Comparison of ENCODE assay signal across 12 cellular contexts in genomic region chr5:215256-215655, GRCh38. TPM values are rescaled to one million over a fixed set of nuclear protein-coding genes. Genes with fewer than 3 reads are reported as not detected.
DNase-seq lines count a peak whose midpoint lies in the region; ATAC-seq lines count a peak whose summit lies in the region.
"Not testable (repeated sequence)": the region's sequence is repeated elsewhere in the genome, so short reads cannot be mapped to it uniquely, and the experiment has no call there.
"Had no signal": no experiment of that assay in that cellular context is flagged by ENCODE, and none has a peak within 500 bp of the region (broad histone marks: within the 10 kb centered on the region; RNA-seq: fewer than 3 reads in every experiment).

No MANE protein-coding gene starts in this region.

- CTCF ChIA-PET in T-cell (lab: Charles Lee), result not testable (repeated sequence)

- H3K36me3 ChIP-seq in BLaER1, result not testable (repeated sequence)

- H3K4me3 Mint-ChIP-seq in T-cell, result peak overlapping the region; percentile 34 to 49 (median 41)
- peak overlapping the region; percentile 66 for H3K4me3 Mint-ChIP-seq in activated T-cell treated with anti-CD3 and anti-CD28 coated beads, Interleukin-2, amount 50 U/mL, for 4 hours
- H3K4me3 Mint-ChIP-seq in natural killer cell treated with Interleukin-12 subunit alpha and Interleukin-12 subunit beta and Interleukin-15 and Interleukin-18, amount 100 ng/mL, for 72 hours, result peak overlapping the region; percentile 34
- H3K4me3 Mint-ChIP-seq in stimulated activated memory B cell treated with anti-CD40 and anti-IgM and Interleukin-4, amounts not matched to agents 10 μg/mL and 1 μg/mL and 100 μg/mL, for 72 hours, result peak overlapping the region; percentile 23

- H3K4me3 ChIP-seq in BLaER1, result peak overlapping the region; percentile 52; the same call in 1 of the 2 replicates

- peaks cover 33 to 42% (median 38%) of the 10 kb centered on the region in 3 donors for H3K4me1 Mint-ChIP-seq in T-cell
- peaks cover 36% of the 10 kb centered on the region for H3K4me1 Mint-ChIP-seq in activated T-cell treated with anti-CD3 and anti-CD28 coated beads, Interleukin-2, amount 50 U/mL, for 4 hours (ENCODE audit: low read depth)
- H3K4me1 Mint-ChIP-seq in natural killer cell treated with Interleukin-12 subunit alpha and Interleukin-12 subunit beta and Interleukin-15 and Interleukin-18, amount 100 ng/mL, for 72 hours (ENCODE audit: low read depth in 2 of 2), result peaks cover 27% of the 10 kb centered on the region in 2 donors
- peaks cover 57% of the 10 kb centered on the region for H3K4me1 Mint-ChIP-seq in stimulated activated memory B cell treated with anti-CD40 and anti-IgM and Interleukin-4, amounts not matched to agents 10 μg/mL and 1 μg/mL and 100 μg/mL, for 72 hours

- not testable (repeated sequence) for DNase-seq in T-cell; activated T-cell treated with anti-CD3 and anti-CD28 coated beads, Interleukin-2, amount 50 U/mL, for 4 hours; natural killer cell treated with Interleukin-12 subunit alpha and Interleukin-12 subunit beta and Interleukin-15 and Interleukin-18, amount 100 ng/mL, for 72 hours (ENCODE audit: low spot score)
- DNase-seq in amniotic epithelial cell (ENCODE audit: low read depth), result peak; percentile 55
- peak; percentile 23 for DNase-seq in fibroblast of peridontal ligament (ENCODE audit: extremely low read depth)

- peaks cover 20% of the 10 kb centered on the region for H3K36me3 Mint-ChIP-seq in T-cell
- H3K36me3 Mint-ChIP-seq in activated T-cell treated with anti-CD3 and anti-CD28 coated beads, Interleukin-2, amount 50 U/mL, for 4 hours (ENCODE audit: insufficient read depth), result peaks cover 17% of the 10 kb centered on the region
- not testable (repeated sequence) for H3K36me3 Mint-ChIP-seq in natural killer cell treated with Interleukin-12 subunit alpha and Interleukin-12 subunit beta and Interleukin-15 and Interleukin-18, amount 100 ng/mL, for 72 hours
- H3K36me3 Mint-ChIP-seq in stimulated activated memory B cell treated with anti-CD40 and anti-IgM and Interleukin-4, amounts not matched to agents 10 μg/mL and 1 μg/mL and 100 μg/mL, for 72 hours, result peaks cover 20% of the 10 kb centered on the region

- H3K27me3 ChIP-seq in BLaER1, result not testable (repeated sequence)

- H3K27me3 Mint-ChIP-seq in T-cell; activated T-cell treated with anti-CD3 and anti-CD28 coated beads, Interleukin-2, amount 50 U/mL, for 4 hours (ENCODE audit: low read depth); natural killer cell treated with Interleukin-12 subunit alpha and Interleukin-12 subunit beta and Interleukin-15 and Interleukin-18, amount 100 ng/mL, for 72 hours; stimulated activated memory B cell treated with anti-CD40 and anti-IgM and Interleukin-4, amounts not matched to agents 10 μg/mL and 1 μg/mL and 100 μg/mL, for 72 hours: not testable (repeated sequence)

- ATAC-seq in HG02610 (IDR thresholded peaks at IDR 0.05; ENCODE audit: unreplicated experiment), result peak; percentile 32
- ATAC-seq in T-cell (replicated peaks in 1 of 4); natural killer cell treated with Interleukin-12 subunit alpha and Interleukin-12 subunit beta and Interleukin-15 and Interleukin-18, amount 100 ng/mL, for 72 hours; stimulated activated memory B cell treated with anti-CD40 and anti-IgM and Interleukin-4, amounts not matched to agents 10 μg/mL and 1 μg/mL and 100 μg/mL, for 72 hours: not testable (repeated sequence)
- peak; percentile 9 to 13 for ATAC-seq in activated T-cell treated with anti-CD3 and anti-CD28 coated beads, Interleukin-2, amount 50 U/mL, for 4 hours

- POLR2A ChIA-PET in T-cell (lab: Charles Lee), result not testable (repeated sequence)

- H3K27ac ChIP-seq in BLaER1, result peak overlapping the region; percentile 75; the same call in 1 of the 2 replicates

- H3K27ac Mint-ChIP-seq in T-cell, result not testable (repeated sequence)
- peak overlapping the region in 1 of 2 donors; percentile 39 for H3K27ac Mint-ChIP-seq in natural killer cell treated with Interleukin-12 subunit alpha and Interleukin-12 subunit beta and Interleukin-15 and Interleukin-18, amount 100 ng/mL, for 72 hours
- peak overlapping the region; percentile 69 for H3K27ac Mint-ChIP-seq in stimulated activated memory B cell treated with anti-CD40 and anti-IgM and Interleukin-4, amounts not matched to agents 10 μg/mL and 1 μg/mL and 100 μg/mL, for 72 hours

- H3K9me3 Mint-ChIP-seq in T-cell; activated T-cell treated with anti-CD3 and anti-CD28 coated beads, Interleukin-2, amount 50 U/mL, for 4 hours; natural killer cell treated with Interleukin-12 subunit alpha and Interleukin-12 subunit beta and Interleukin-15 and Interleukin-18, amount 100 ng/mL, for 72 hours; stimulated activated memory B cell treated with anti-CD40 and anti-IgM and Interleukin-4, amounts not matched to agents 10 μg/mL and 1 μg/mL and 100 μg/mL, for 72 hours: not testable (repeated sequence)

- peak overlapping the region; percentile 41; the same call in 1 of the 2 replicates for H3K9ac ChIP-seq in BLaER1

- peak overlapping the region; percentile 88 for H3K4me2 ChIP-seq in BLaER1

- H3K4me1 ChIP-seq in BLaER1, result peaks cover 41% of the 10 kb centered on the region

- H4K20me1 ChIP-seq in BLaER1, result peaks cover 45% of the 10 kb centered on the region

- not testable (repeated sequence) for H3K9me3 ChIP-seq in BLaER1

RNA-seq across cellular contexts. Expression of gene CCDC127, which starts 2.7 kb away (rescaled TPM):
- 1 to 10 TPM; 2.5 to 9.8 (median 6.3) TPM for total RNA-seq in T-cell
- total RNA-seq in activated T-cell treated with anti-CD3 and anti-CD28 coated beads, Interleukin-2, amount 50 U/mL, for 4 hours, result 1 to 10 TPM; 4.7 to 7.8 (median 5.7) TPM
- 1 to 10 TPM; 4.3 to 9.1 TPM for total RNA-seq in natural killer cell treated with Interleukin-12 subunit alpha and Interleukin-12 subunit beta and Interleukin-15 and Interleukin-18, amount 100 ng/mL, for 72 hours

RNA-seq across cellular contexts. Expression of gene SDHA, which starts 2.9 kb away (rescaled TPM):
- total RNA-seq in T-cell, result 100 to 1,000 TPM; 122 to 209 (median 140) TPM
- 100 to 1,000 TPM in 2 of 3 donors, 10 to 100 TPM in 1; 73.1 to 120 (median 104) TPM for total RNA-seq in activated T-cell treated with anti-CD3 and anti-CD28 coated beads, Interleukin-2, amount 50 U/mL, for 4 hours
- 100 to 1,000 TPM; 121 to 130 TPM for total RNA-seq in natural killer cell treated with Interleukin-12 subunit alpha and Interleukin-12 subunit beta and Interleukin-15 and Interleukin-18, amount 100 ng/mL, for 72 hours

RNA-seq across cellular contexts. Expression of gene LRRC14B, which starts 24.0 kb away (rescaled TPM):
- not detected for total RNA-seq in T-cell
- under 1 TPM in 1 of 3 donors, not detected in 2; 0.23 TPM for total RNA-seq in activated T-cell treated with anti-CD3 and anti-CD28 coated beads, Interleukin-2, amount 50 U/mL, for 4 hours
- not detected for total RNA-seq in natural killer cell treated with Interleukin-12 subunit alpha and Interleukin-12 subunit beta and Interleukin-15 and Interleukin-18, amount 100 ng/mL, for 72 hours
- total RNA-seq: esophagus squamous epithelium; H1; T-helper 2 cell treated with Interferon-gamma antibody and Interleukin-4, amounts not matched to agents 100 ng/mL and 5 ng/mL, for 36 hours; upper lobe of left lung had no signal

RNA-seq across cellular contexts. Expression of gene PDCD6, which starts 56.2 kb away (rescaled TPM):
- total RNA-seq in T-cell, result 100 to 1,000 TPM in 1 of 5 donors, 10 to 100 TPM in 4; 61.0 to 104 (median 92.6) TPM
- total RNA-seq in activated T-cell treated with anti-CD3 and anti-CD28 coated beads, Interleukin-2, amount 50 U/mL, for 4 hours, result 100 to 1,000 TPM in 2 of 3 donors, 10 to 100 TPM in 1; 98.9 to 107 (median 101) TPM
- 10 to 100 TPM; 71.5 to 85.9 TPM for total RNA-seq in natural killer cell treated with Interleukin-12 subunit alpha and Interleukin-12 subunit beta and Interleukin-15 and Interleukin-18, amount 100 ng/mL, for 72 hours
